20 cellular contexts compared by ENCODE assay signal in the genomic region with DNA sequence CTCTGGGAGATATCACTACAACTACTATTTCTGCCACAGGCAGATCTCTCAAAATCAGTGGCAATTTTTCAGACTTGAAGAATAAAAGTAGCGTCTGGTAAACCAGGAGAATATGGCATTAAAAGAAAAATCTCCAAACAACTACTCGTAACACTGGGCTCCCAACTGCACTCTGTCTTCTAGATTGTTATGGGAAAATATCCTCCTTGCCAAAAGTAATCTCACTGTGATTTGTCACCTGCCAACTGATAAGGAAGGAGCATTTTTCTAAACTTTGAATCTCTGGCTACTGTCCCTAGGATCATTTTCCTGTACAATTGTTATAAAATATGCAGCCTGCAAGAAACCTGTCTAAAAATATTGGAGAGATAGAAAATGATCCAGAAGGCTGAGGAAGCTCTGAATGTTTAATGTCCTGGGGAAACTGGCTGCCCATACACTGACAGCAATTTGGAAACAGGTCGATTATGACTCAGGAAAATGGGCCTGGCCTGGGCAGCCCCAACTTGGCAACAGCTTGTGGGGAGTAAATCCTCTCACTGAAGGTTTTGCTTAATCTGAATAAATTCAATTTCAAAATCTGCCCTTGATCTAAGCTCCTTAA.
DNase-seq lines count a peak whose midpoint lies in the region; ATAC-seq, FAIRE-seq and TF ChIP-seq lines count a peak whose summit lies in the region.
"Had no signal": no experiment of that assay in that cellular context is flagged by ENCODE, and none has a peak within 500 bp of the region (broad histone marks: within the 10 kb centered on the region; RNA-seq: fewer than 3 reads in every experiment).

No MANE protein-coding gene starts in this region.

- no peak overlapping the region for H3K4me3 ChIP-seq in breast epithelium
- peak overlapping the region; percentile 38 for H3K4me3 ChIP-seq in WERI-Rb-1 (ENCODE audit: low read depth, low read length)
- no peak overlapping the region for H3K4me3 ChIP-seq in mucosa of descending colon

- intact Hi-C loops in MCF 10A (cut with micrococcal nuclease) = no loop called here
- intact Hi-C loops in breast epithelium (cut with DNase I; ENCODE audit: low total_unique reads) = no loop called here
- intact Hi-C loops in mucosa of descending colon (cut with DNase I, micrococcal nuclease) = no loop called here

- H3K27me3 Mint-ChIP-seq in MCF 10A (ENCODE audit: insufficient read depth, unreplicated experiment) = peaks cover 100% of the 10 kb centered on the region

- DNase-seq in MCF 10A (ENCODE audit: unreplicated experiment) (peak; percentile 21), breast epithelium (ENCODE audit: low spot score in 2 of 2) (no peak), WERI-Rb-1 (peak; percentile 84), mucosa of descending colon (no peak), RCC 7860 (ENCODE audit: low spot score) (no peak), substantia nigra (lab: John Stamatoyannopoulos, UW) (no peak)
- DNase-seq in stimulated activated CD4-positive, alpha-beta T cell treated with anti-CD3 and anti-CD28 coated beads, Interleukin-15, amount 100 ng/mL, for 24 hours = no peak
- DNase-seq: BE2C; CD4-positive, CD25-positive, alpha-beta regulatory T cell; DND-41; KBM-7; NCI-H1436; NCI-H1930; NCI-H748 treated with DMSO at 0.1 percent for 48 hours; OCI-M1; RPMI8226; SHP77 treated with DMSO at 0.1 percent for 48 hours had no signal

- FAIRE-seq in RCC 7860 (lab: Jason Lieb, UNC) = no peak
- FAIRE-seq: A204.1, HepG2 had no signal

- no peaks in the 10 kb centered on the region for H3K4me1 Mint-ChIP-seq in MCF 10A (ENCODE audit: insufficient read depth, unreplicated experiment)
- H3K4me1 Mint-ChIP-seq: CD4-positive, CD25-positive, alpha-beta regulatory T cell had no signal

- no peaks in the 10 kb centered on the region for H3K4me1 ChIP-seq in breast epithelium
- peaks cover 16% of the 10 kb centered on the region for H3K4me1 ChIP-seq in mucosa of descending colon (ENCODE audit: low read depth)
- H3K4me1 ChIP-seq: BE2C had no signal

- H3K27ac ChIP-seq in breast epithelium (no peak overlapping the region), WERI-Rb-1 (peak overlapping the region; percentile 86), substantia nigra (ENCODE audit: low read depth, low read length, poor library complexity, severe bottlenecking) (no peak overlapping the region)

- no peak for TF ChIP-seq POLR2A in breast epithelium (IDR thresholded peaks at IDR 0.05)

- no peaks in the 10 kb centered on the region for H3K9me3 ChIP-seq in breast epithelium
- H3K9me3 ChIP-seq in WERI-Rb-1 (ENCODE audit: severe bottlenecking) = no peaks in the 10 kb centered on the region
- H3K9me3 ChIP-seq in mucosa of descending colon = no peaks in the 10 kb centered on the region
- H3K9me3 ChIP-seq: BE2C had no signal

- H3K4me3 Mint-ChIP-seq in MCF 10A (ENCODE audit: unreplicated experiment) = no peak overlapping the region
- H3K4me3 Mint-ChIP-seq: CD4-positive, CD25-positive, alpha-beta regulatory T cell had no signal

- H3K27ac Mint-ChIP-seq in MCF 10A (ENCODE audit: low read depth, unreplicated experiment) = no peak overlapping the region
- H3K27ac Mint-ChIP-seq: CD4-positive, CD25-positive, alpha-beta regulatory T cell had no signal

- no TSS peak for BruUV-seq in MCF 10A (replicated peaks; lab: Mats Ljungman, UMichigan)

- no peaks in the 10 kb centered on the region for H3K36me3 Mint-ChIP-seq in MCF 10A (ENCODE audit: insufficient read depth, unreplicated experiment)
- H3K36me3 Mint-ChIP-seq: CD4-positive, CD25-positive, alpha-beta regulatory T cell had no signal

- ATAC-seq in mucosa of descending colon = peak; percentile 61
- ATAC-seq in HG02973 (IDR thresholded peaks at IDR 0.05; ENCODE audit: unreplicated experiment) = no peak
- ATAC-seq: HepG2 had no signal

- POLR2A ChIA-PET in MCF 10A (lab: Yijun Ruan, JAX) = no interaction called here

- no peak for TF ChIP-seq CTCF in MCF 10A (IDR thresholded peaks at IDR 0.05; ENCODE audit: unreplicated experiment)
- no peak for TF ChIP-seq CTCF in breast epithelium (IDR thresholded peaks at IDR 0.05)
- TF ChIP-seq CTCF in WERI-Rb-1 (IDR thresholded peaks at IDR 0.05; ENCODE audit: low read depth, low read length) = no peak
- no peak for TF ChIP-seq CTCF in mucosa of descending colon (IDR thresholded peaks at IDR 0.05)

- H3K36me3 ChIP-seq in breast epithelium (no peaks in the 10 kb centered on the region), WERI-Rb-1 (no peaks in the 10 kb centered on the region), mucosa of descending colon (ENCODE audit: low read depth) (no peaks in the 10 kb centered on the region)
- H3K36me3 ChIP-seq: BE2C had no signal

- no peaks in the 10 kb centered on the region for H3K9me3 Mint-ChIP-seq in MCF 10A (ENCODE audit: unreplicated experiment)

- CTCF ChIA-PET in MCF 10A (lab: Yijun Ruan, JAX) = interaction anchor here (0.8 to 0.9 kb wide), 3 partner anchors 89 to 118 kb away, joined by 3 read pairs; no protein-coding TSS in a partner anchor

- no peaks in the 10 kb centered on the region for H3K27me3 ChIP-seq in breast epithelium
- no peaks in the 10 kb centered on the region for H3K27me3 ChIP-seq in WERI-Rb-1 (ENCODE audit: insufficient read depth, low read depth, severe bottlenecking)
- H3K27me3 ChIP-seq: BE2C had no signal

Comparison
In these comparisons a context has a peak if more than half of its experiments do, and no peak if none do; other contexts are left out.
1. DNase-seq: peak in MCF 10A (single experiment) and WERI-Rb-1 (single experiment); none in breast epithelium (0 of 2), mucosa of descending colon (0 of 3), stimulated activated CD4-positive, alpha-beta T cell treated with anti-CD3 and anti-CD28 coated beads, Interleukin-15, amount 100 ng/mL, for 24 hours (single experiment), RCC 7860 (single experiment) and substantia nigra (0 of 49).